In genomic region chr3:129658156-129658843, GRCh38 we compare ENCODE assay signal across 13 cellular contexts. TPM values are rescaled to one million over a fixed set of nuclear protein-coding genes. Genes with fewer than 3 reads are reported as not detected.
A peak's percentile ranks its signal among the peaks of the same experiment; 100 is the strongest.
DNase-seq lines count a peak whose midpoint lies in the region; ATAC-seq and TF ChIP-seq lines count a peak whose summit lies in the region.
"Had no signal": no experiment of that assay in that cellular context is flagged by ENCODE, and none has a peak within 500 bp of the region (broad histone marks: within the 10 kb centered on the region; RNA-seq: fewer than 3 reads in every experiment).

No MANE protein-coding gene starts in this region.

- no peak overlapping the region for H3T11ph ChIP-seq in H9 (ENCODE audit: low read length)

- WGBS in H9 (ENCODE audit: extremely low coverage, insufficient read length, low lambda C conversion rate) = no CpG with 5 or more reads among the region's 3 CpGs
- WGBS in esophagus muscularis mucosa = 49% methylated on average over 3 of the region's 3 CpGs
- 54 to 62% methylated on average over 3 of the region's 3 CpGs for WGBS in sigmoid colon, 2 donors

- H3K23me2 ChIP-seq in H9 (ENCODE audit: insufficient read length, low read depth, low read length, poor library complexity, severe bottlenecking) = no peaks in the 10 kb centered on the region

- H3K36me3 ChIP-seq in PC-9 (ENCODE audit: low read depth) = peaks cover 41% of the 10 kb centered on the region; the same call in 1 of the 2 replicates
- H3K36me3 ChIP-seq in esophagus muscularis mucosa = peaks cover 0 to 14% (median 4%) of the 10 kb centered on the region in 4 donors
- peaks cover 0 to 5% (median 0%) of the 10 kb centered on the region in 4 donors for H3K36me3 ChIP-seq in sigmoid colon

- POLR2A ChIA-PET in PC-9 (lab: Charles Lee; ENCODE audit: unreplicated experiment) = interaction anchor here (0.6 to 0.7 kb wide), 3 partner anchors 25 to 437 kb away, joined by 3 to 6 read pairs (median 3); no protein-coding TSS in a partner anchor

- no peaks in the 10 kb centered on the region for H3K27me3 ChIP-seq in H9 (ENCODE audit: insufficient read depth, low read length)
- H3K27me3 ChIP-seq in PC-9 (ENCODE audit: insufficient read depth, low read depth) = no peaks in the 10 kb centered on the region
- H3K27me3 ChIP-seq in esophagus muscularis mucosa = no peaks in the 10 kb centered on the region
- H3K27me3 ChIP-seq in sigmoid colon = no peaks in the 10 kb centered on the region

- no peaks in the 10 kb centered on the region for H3K9me2 ChIP-seq in PC-9 (ENCODE audit: insufficient read depth)

- TF ChIP-seq EP300 in esophagus muscularis mucosa (IDR thresholded peaks at IDR 0.05) = no peak
- no peak for TF ChIP-seq EP300 in sigmoid colon (IDR thresholded peaks at IDR 0.05)

- H2AFZ ChIP-seq in H9 (ENCODE audit: low read length) (no peak overlapping the region), PC-9 (no peak overlapping the region)

- no peak overlapping the region for H2BK120ac ChIP-seq in H9 (ENCODE audit: low read depth, low read length, poor library complexity, severe bottlenecking)

- H2BK15ac ChIP-seq in H9 (ENCODE audit: low read depth, low read length) = no peak overlapping the region

- H3K9ac ChIP-seq in H9 (ENCODE audit: extremely low read depth, insufficient read length, low read length) = no peak overlapping the region

- no peak overlapping the region for H3K14ac ChIP-seq in H9 (ENCODE audit: insufficient read depth, low read length)

- H4K5ac ChIP-seq in H9 (ENCODE audit: insufficient read length, low read depth, low read length) = no peak overlapping the region

- H3K27ac Mint-ChIP-seq in H9 = peak overlapping the region in 2 of 3 experiments; percentile 35 to 84; a peak in 4 of 7 replicates
- H3K27ac Mint-ChIP-seq in T-helper 17 cell = no peak overlapping the region

- H3K18ac ChIP-seq in H9 (ENCODE audit: insufficient read length, low read depth, low read length) = no peak overlapping the region

- peaks cover 25% of the 10 kb centered on the region in 2 experiments for H3K4me1 Mint-ChIP-seq in H9
- peaks cover 11% of the 10 kb centered on the region for H3K4me1 Mint-ChIP-seq in T-helper 17 cell

- H3K4me3 ChIP-seq in PC-9 (no peak overlapping the region), esophagus muscularis mucosa (no peak overlapping the region), sigmoid colon (no peak overlapping the region), coronary artery (no peak overlapping the region)

- H3F3A ChIP-seq in PC-9 (ENCODE audit: insufficient read depth, low read depth) = peaks cover 33% of the 10 kb centered on the region

- intact Hi-C loops in PC-9 (cut with micrococcal nuclease; ENCODE audit: unreplicated experiment) (no loop called here), esophagus muscularis mucosa (cut with DNase I) (no loop called here), sigmoid colon (cut with DNase I) (no loop called here)

- TF ChIP-seq POLR2A in esophagus muscularis mucosa (IDR thresholded peaks at IDR 0.05; ENCODE audit: low read depth) (no peak), sigmoid colon (IDR thresholded peaks at IDR 0.05) (no peak)

- H2BK20ac ChIP-seq in H9 (ENCODE audit: low read depth, low read length, poor library complexity, severe bottlenecking) = no peak overlapping the region

- H3K9me3 Mint-ChIP-seq in H9 = no peaks in the 10 kb centered on the region
- H3K9me3 Mint-ChIP-seq: central memory CD8-positive, alpha-beta T cell had no signal

- no peak overlapping the region for H4K91ac ChIP-seq in H9 (ENCODE audit: insufficient read length, low read depth, low read length)

- H3K4me1 ChIP-seq in H9 (ENCODE audit: insufficient read depth, low read length) (no peaks in the 10 kb centered on the region; the same call in 1 of the 2 replicates), PC-9 (replicated peaks; ENCODE audit: insufficient read depth) (peaks cover 80% of the 10 kb centered on the region), esophagus muscularis mucosa (peaks cover 23 to 40% (median 28%) of the 10 kb centered on the region in 4 donors), sigmoid colon (peaks cover 0 to 31% (median 26%) of the 10 kb centered on the region in 4 donors)

- ATAC-seq in esophagus mucosa = no peak
- no peak for ATAC-seq in T-helper 17 cell
- ATAC-seq in GM21825 (IDR thresholded peaks at IDR 0.05; ENCODE audit: unreplicated experiment) = no peak

- DNase-seq in H9 (no peak), PC-9 (no peak), esophagus muscularis mucosa (ENCODE audit: extremely low spot score) (no peak), sigmoid colon (no peak), T-helper 17 cell (no peak), coronary artery (ENCODE audit: low spot score) (no peak)
- DNase-seq: activated T-cell treated with anti-CD3 and anti-CD28 coated beads, Interleukin-2, amount 50 U/mL, for 48 hours; glutamatergic neuron; midbrain; WERI-Rb-1 had no signal

- H3K36me3 Mint-ChIP-seq in H9 (ENCODE audit: insufficient read depth in 1 of 3, low read depth in 3 of 3) (peaks cover 2 to 8% (median 8%) of the 10 kb centered on the region in 3 experiments; a peak in 5 of 7 replicates), T-helper 17 cell (ENCODE audit: low read depth) (peaks cover 6% of the 10 kb centered on the region)

- no peaks in the 10 kb centered on the region for H3K79me1 ChIP-seq in H9 (ENCODE audit: insufficient read depth, low read depth, low read length, poor library complexity, severe bottlenecking)

- H3K9me3 ChIP-seq in H9 (ENCODE audit: control insufficient read depth, low read depth, low read length) (no peaks in the 10 kb centered on the region), PC-9 (ENCODE audit: insufficient read depth, low read depth) (no peaks in the 10 kb centered on the region), esophagus muscularis mucosa (no peaks in the 10 kb centered on the region), sigmoid colon (no peaks in the 10 kb centered on the region), T-helper 17 cell (ENCODE audit: control insufficient read depth, low read length, poor library complexity, severe bottlenecking) (no peaks in the 10 kb centered on the region)

- H3K27me3 Mint-ChIP-seq in H9 (ENCODE audit: low read depth) (no peaks in the 10 kb centered on the region), T-helper 17 cell (no peaks in the 10 kb centered on the region)
- H3K27me3 Mint-ChIP-seq: central memory CD8-positive, alpha-beta T cell had no signal

- H4K8ac ChIP-seq in H9 (replicated peaks; ENCODE audit: insufficient read length, low read depth, low read length) = no peak overlapping the region

- no peak overlapping the region for H3K4me3 Mint-ChIP-seq in H9
- H3K4me3 Mint-ChIP-seq in T-helper 17 cell = no peak overlapping the region
- H3K4me3 Mint-ChIP-seq: central memory CD8-positive, alpha-beta T cell had no signal

- H3K4me2 ChIP-seq in H9 (ENCODE audit: insufficient read depth, insufficient read length, low read length) = no peak overlapping the region
- H3K4me2 ChIP-seq in PC-9 = peak overlapping the region; percentile 31

- CTCF ChIA-PET in PC-9 (lab: Charles Lee) = interaction anchor here (0.9 kb wide), 1 partner anchor 440 kb away, joined by 4 read pairs; no protein-coding TSS in a partner anchor

- no peak overlapping the region for H3K23ac ChIP-seq in H9 (ENCODE audit: insufficient read length, low read depth, low read length)

- TF ChIP-seq CTCF in H9 (conservative IDR thresholded peaks at IDR 0.05) (no peak), PC-9 (conservative IDR thresholded peaks at IDR 0.05) (no peak), esophagus muscularis mucosa (IDR thresholded peaks at IDR 0.05) (no peak), sigmoid colon (IDR thresholded peaks at IDR 0.05) (no peak), coronary artery (IDR thresholded peaks at IDR 0.05) (no peak)

- BruUV-seq in PC-9 (replicated peaks; lab: Mats Ljungman, UMichigan) = no TSS peak

- no peak overlapping the region for H3K56ac ChIP-seq in H9 (ENCODE audit: insufficient read length, low read depth, low read length)

- H2AK5ac ChIP-seq in H9 (ENCODE audit: insufficient read length, low read length) = no peak overlapping the region

- H4K20me1 ChIP-seq in H9 (ENCODE audit: control insufficient read depth, insufficient read depth, insufficient read length) = no peaks in the 10 kb centered on the region
- H4K20me1 ChIP-seq in PC-9 (ENCODE audit: insufficient read depth) = no peaks in the 10 kb centered on the region

- H2BK12ac ChIP-seq in H9 (ENCODE audit: insufficient read length, low read depth, low read length) = no peak overlapping the region

- H2BK5ac ChIP-seq in H9 (ENCODE audit: insufficient read length, low read length) = no peak overlapping the region

- no peak overlapping the region for H3K4ac ChIP-seq in H9 (ENCODE audit: low read depth, low read length)

- no peaks in the 10 kb centered on the region for H3K79me2 ChIP-seq in H9 (ENCODE audit: insufficient read depth, low read length)
- H3K79me2 ChIP-seq in PC-9 (ENCODE audit: low read depth) = peaks cover 89% of the 10 kb centered on the region

- H3K27ac ChIP-seq in H9 (ENCODE audit: insufficient read length, low read depth, low read length) = no peak overlapping the region
- H3K27ac ChIP-seq in PC-9 = peak overlapping the region; percentile 64
- peak overlapping the region in 3 of 4 donors; percentile 16 to 18 (median 17) for H3K27ac ChIP-seq in esophagus muscularis mucosa (replicated peaks in 1 of 4)
- peak overlapping the region; percentile 1 to 36 (median 6) for H3K27ac ChIP-seq in sigmoid colon
- H3K27ac ChIP-seq in coronary artery = peak overlapping the region in 1 of 2 donors; percentile 0
- H3K27ac ChIP-seq: WERI-Rb-1 had no signal

RNA-seq across cellular contexts. Expression of gene PLXND1, which starts 51.8 kb away (rescaled TPM):
- total RNA-seq in H9 (2021) (48.4 and 50.9 TPM in 2 replicates), PC-9 (2021) (44.4 and 50.4 TPM in 2 replicates), esophagus muscularis mucosa (10 to 100 TPM; 50.5 to 89.9 (median 76.6) TPM), sigmoid colon (10 to 100 TPM; 36.9 to 77.0 (median 61.8) TPM), esophagus mucosa (15.8 TPM), T-helper 17 cell (100 to 1,000 TPM in 1 of 2 donors, 10 to 100 TPM in 1; 78.8 to 152 TPM)
- 10 to 100 TPM in 2 of 3 donors, 1 to 10 TPM in 1; 9.6 to 42.0 (median 15.7) TPM for polyA plus RNA-seq in sigmoid colon
